Comparison of ENCODE assay signal across 18 cellular contexts in the genomic region with DNA sequence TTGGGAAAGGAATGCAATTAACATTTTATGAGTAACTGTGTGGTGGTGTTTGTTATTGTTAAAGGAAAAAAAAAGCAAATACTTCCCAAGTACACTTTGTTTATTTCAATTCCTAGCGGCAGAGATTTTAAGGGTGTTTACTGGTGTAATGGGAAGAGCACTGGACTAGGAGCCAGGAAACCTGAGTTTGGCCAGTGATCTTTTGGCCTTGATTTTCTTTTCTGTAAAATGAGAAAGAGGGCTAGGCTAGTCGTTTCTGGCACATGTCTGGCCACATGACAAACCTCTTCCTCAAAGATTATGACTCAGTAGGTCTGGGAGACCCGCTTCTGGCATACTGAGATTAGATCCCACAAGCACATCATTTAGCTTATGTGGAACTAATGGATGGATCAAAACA.
DNase-seq lines count a peak whose midpoint lies in the region; ATAC-seq, FAIRE-seq and TF ChIP-seq lines count a peak whose summit lies in the region.
"Had no signal": no experiment of that assay in that cellular context is flagged by ENCODE, and none has a peak within 500 bp of the region (broad histone marks: within the 10 kb centered on the region; RNA-seq: fewer than 3 reads in every experiment).

No MANE protein-coding gene starts in this region.

- peaks cover 2% of the 10 kb centered on the region for H3K4me1 ChIP-seq in mesenchymal stem cell (ENCODE audit: control insufficient read depth, insufficient read depth, low read depth, low read length)

- H3K14ac ChIP-seq in mesenchymal stem cell (ENCODE audit: low read length in 2 of 2) = no peak overlapping the region

- no peaks in the 10 kb centered on the region for H3K79me1 ChIP-seq in mesenchymal stem cell (replicated peaks; ENCODE audit: low read length, poor library complexity, severe bottlenecking)

- peak overlapping the region; percentile 41 for H3K9ac ChIP-seq in mesenchymal stem cell (ENCODE audit: low read length)

- no peak overlapping the region for H3K18ac ChIP-seq in mesenchymal stem cell (ENCODE audit: low read depth in 1 of 2, low read length in 2 of 2)

- H3K23ac ChIP-seq in mesenchymal stem cell (ENCODE audit: low read length in 2 of 2) = no peak overlapping the region

- H4K91ac ChIP-seq in mesenchymal stem cell (ENCODE audit: low read length) = no peak overlapping the region

- H3K27me3 ChIP-seq in BJ (ENCODE audit: control insufficient read depth, insufficient read depth, low read length) (no peaks in the 10 kb centered on the region), bronchial epithelial cell (ENCODE audit: control insufficient read depth, insufficient read depth, low read length) (no peaks in the 10 kb centered on the region), mesenchymal stem cell (ENCODE audit: control insufficient read depth in 1 of 2, insufficient read depth in 1 of 2, low read length in 2 of 2) (no peaks in the 10 kb centered on the region)

- no peak overlapping the region for H2BK5ac ChIP-seq in mesenchymal stem cell (ENCODE audit: low read depth, low read length, poor library complexity, severe bottlenecking)

- H3K36me3 ChIP-seq in BJ (ENCODE audit: control insufficient read depth, insufficient read depth, low read length) = no peaks in the 10 kb centered on the region
- H3K36me3 ChIP-seq in bronchial epithelial cell (ENCODE audit: control insufficient read depth, insufficient read depth, low read length) = no peaks in the 10 kb centered on the region
- no peaks in the 10 kb centered on the region for H3K36me3 ChIP-seq in mesenchymal stem cell (ENCODE audit: control insufficient read depth in 1 of 2, insufficient read depth in 2 of 2, low read depth in 1 of 2, low read length in 2 of 2)
- H3K36me3 ChIP-seq: thoracic aorta had no signal

- H3K36me3 Mint-ChIP-seq in nephron progenitor cell (ENCODE audit: low read depth) = no peaks in the 10 kb centered on the region
- H3K36me3 Mint-ChIP-seq in natural killer cell treated with Interleukin-12 subunit alpha and Interleukin-12 subunit beta and Interleukin-15 and Interleukin-18, amount 100 ng/mL, for 72 hours = no peaks in the 10 kb centered on the region
- H3K36me3 Mint-ChIP-seq: brain had no signal

- no peak for FAIRE-seq in bronchial epithelial cell (lab: Jason Lieb, UNC)

- no peak overlapping the region for H3K27ac ChIP-seq in mesenchymal stem cell (ENCODE audit: low read length, poor library complexity, severe bottlenecking)
- H3K27ac ChIP-seq: thoracic aorta had no signal

- H3K9me3 Mint-ChIP-seq in nephron progenitor cell = no peaks in the 10 kb centered on the region
- no peaks in the 10 kb centered on the region for H3K9me3 Mint-ChIP-seq in natural killer cell treated with Interleukin-12 subunit alpha and Interleukin-12 subunit beta and Interleukin-15 and Interleukin-18, amount 100 ng/mL, for 72 hours
- H3K9me3 Mint-ChIP-seq: brain, memory B cell had no signal

- in situ Hi-C loops in ACHN (cut with HindIII; ENCODE audit: low pct_ligation_motif_present, low pct_unique_long_range_greater_than_20kb, low sequenced_read_pairs) = no loop called here

- DNase-seq in BJ (ENCODE audit: low read depth) = peak; percentile 57
- peak; percentile 2 for DNase-seq in LoVo (ENCODE audit: low spot score)
- DNase-seq in bronchial epithelial cell (ENCODE audit: low read depth) = peak; percentile 1
- DNase-seq in mesenchymal stem cell = peak; percentile 84
- DNase-seq in nephron progenitor cell = no peak
- no peak for DNase-seq in stimulated activated CD4-positive, alpha-beta T cell treated with anti-CD3 and anti-CD28 coated beads, Interleukin-2, amount 100 ng/mL, for 24 hours
- DNase-seq in natural killer cell treated with Interleukin-12 subunit alpha and Interleukin-12 subunit beta and Interleukin-15 and Interleukin-18, amount 100 ng/mL, for 72 hours (ENCODE audit: low spot score) = no peak
- DNase-seq in ACHN = no peak
- DNase-seq: activated CD4-positive, alpha-beta T cell treated with anti-CD3 and anti-CD28 coated beads, Interleukin-2, amount 50 U/mL, for 48 hours; AML-193; DMS153; KBM-7; NCI-H526; T-helper 17 cell had no signal

- peaks cover 10% of the 10 kb centered on the region for H3K4me1 Mint-ChIP-seq in nephron progenitor cell
- no peaks in the 10 kb centered on the region for H3K4me1 Mint-ChIP-seq in natural killer cell treated with Interleukin-12 subunit alpha and Interleukin-12 subunit beta and Interleukin-15 and Interleukin-18, amount 100 ng/mL, for 72 hours (ENCODE audit: low read depth in 2 of 2)
- H3K4me1 Mint-ChIP-seq: activated T-helper 17 cell treated with anti-CD3 and anti-CD28 coated beads, Interleukin-2, amount 50 U/mL, for 72 hours; brain had no signal

- peak overlapping the region in 1 of 2 experiments; percentile 49 for H3K4ac ChIP-seq in mesenchymal stem cell (ENCODE audit: low read depth in 1 of 2, low read length in 2 of 2)

- peak overlapping the region; percentile 30 for H4K8ac ChIP-seq in mesenchymal stem cell (ENCODE audit: low read length)

- H3K4me2 ChIP-seq in mesenchymal stem cell (ENCODE audit: low read length, poor library complexity, severe bottlenecking) = no peak overlapping the region

- H2AK5ac ChIP-seq in mesenchymal stem cell (ENCODE audit: low read length, severe bottlenecking) = no peak overlapping the region

- 0% methylated on average over 3 of the region's 3 CpGs for WGBS in mesenchymal stem cell

- TF ChIP-seq CTCF in BJ (IDR thresholded peaks at IDR 0.05; ENCODE audit: insufficient read depth, low read depth, low read length) = no peak
- no peak for TF ChIP-seq CTCF in bronchial epithelial cell (IDR thresholded peaks at IDR 0.05; ENCODE audit: insufficient read depth, low read length, severe bottlenecking)
- TF ChIP-seq CTCF in nephron progenitor cell (IDR thresholded peaks at IDR 0.05) = no peak

- H2AFZ ChIP-seq in mesenchymal stem cell (ENCODE audit: low read depth, low read length) = no peak overlapping the region

- CTCF ChIA-PET in BJ (lab: Yijun Ruan, JAX) = no interaction called here

- peaks cover 7% of the 10 kb centered on the region for H3K27me3 Mint-ChIP-seq in nephron progenitor cell (ENCODE audit: low read depth, poor library complexity)
- H3K27me3 Mint-ChIP-seq in natural killer cell treated with Interleukin-12 subunit alpha and Interleukin-12 subunit beta and Interleukin-15 and Interleukin-18, amount 100 ng/mL, for 72 hours = no peaks in the 10 kb centered on the region
- H3K27me3 Mint-ChIP-seq: activated T-helper 17 cell treated with anti-CD3 and anti-CD28 coated beads, Interleukin-2, amount 50 U/mL, for 72 hours; T-helper 17 cell had no signal

- H3K27ac Mint-ChIP-seq in nephron progenitor cell = no peak overlapping the region
- no peak overlapping the region for H3K27ac Mint-ChIP-seq in natural killer cell treated with Interleukin-12 subunit alpha and Interleukin-12 subunit beta and Interleukin-15 and Interleukin-18, amount 100 ng/mL, for 72 hours
- H3K27ac Mint-ChIP-seq: activated T-helper 17 cell treated with anti-CD3 and anti-CD28 coated beads, Interleukin-2, amount 50 U/mL, for 72 hours; brain; memory B cell; T-helper 17 cell had no signal

- ATAC-seq in natural killer cell treated with Interleukin-12 subunit alpha and Interleukin-12 subunit beta and Interleukin-15 and Interleukin-18, amount 100 ng/mL, for 72 hours = no peak
- ATAC-seq: activated T-helper 17 cell treated with anti-CD3 and anti-CD28 coated beads, Interleukin-2, amount 50 U/mL, for 72 hours; T-helper 17 cell had no signal

- H3K4me3 ChIP-seq in BJ (ENCODE audit: low read depth, low read length) (no peak overlapping the region), bronchial epithelial cell (ENCODE audit: low read depth, low read length) (no peak overlapping the region), mesenchymal stem cell (ENCODE audit: insufficient read depth in 1 of 2, low read depth in 1 of 2, low read length in 2 of 2) (no peak overlapping the region)
- H3K4me3 ChIP-seq: thoracic aorta had no signal

- POLR2A ChIA-PET in BJ (lab: Charles Lee) = no interaction called here

- H3K4me3 Mint-ChIP-seq in nephron progenitor cell = no peak overlapping the region
- H3K4me3 Mint-ChIP-seq in natural killer cell treated with Interleukin-12 subunit alpha and Interleukin-12 subunit beta and Interleukin-15 and Interleukin-18, amount 100 ng/mL, for 72 hours = no peak overlapping the region
- H3K4me3 Mint-ChIP-seq: activated T-helper 17 cell treated with anti-CD3 and anti-CD28 coated beads, Interleukin-2, amount 50 U/mL, for 72 hours; brain; memory B cell; T-helper 17 cell had no signal

- no peak overlapping the region for H2BK12ac ChIP-seq in mesenchymal stem cell (ENCODE audit: low read length in 2 of 2)

- H2BK120ac ChIP-seq in mesenchymal stem cell (ENCODE audit: low read depth, low read length) = no peak overlapping the region

- no peak overlapping the region for H2BK15ac ChIP-seq in mesenchymal stem cell (ENCODE audit: low read depth, poor library complexity, severe bottlenecking)

- H3K9me3 ChIP-seq in mesenchymal stem cell (ENCODE audit: control insufficient read depth, low read length) = peaks cover 2% of the 10 kb centered on the region
- H3K9me3 ChIP-seq: thoracic aorta had no signal

Comparison
In these comparisons a context has a peak if more than half of its experiments do, and no peak if none do; other contexts are left out.
1. DNase-seq: peak in BJ (single experiment), LoVo (single experiment), bronchial epithelial cell (single experiment) and mesenchymal stem cell (single experiment); none in nephron progenitor cell (single experiment), stimulated activated CD4-positive, alpha-beta T cell treated with anti-CD3 and anti-CD28 coated beads, Interleukin-2, amount 100 ng/mL, for 24 hours (0 of 2), natural killer cell treated with Interleukin-12 subunit alpha and Interleukin-12 subunit beta and Interleukin-15 and Interleukin-18, amount 100 ng/mL, for 72 hours (single experiment) and ACHN (single experiment).